In genomic region chr4:22850630-22851029, GRCh38 we compare ENCODE assay signal across 20 cellular contexts.
DNase-seq lines count a peak whose midpoint lies in the region; ATAC-seq, FAIRE-seq and TF ChIP-seq lines count a peak whose summit lies in the region.
"Had no signal": no experiment of that assay in that cellular context is flagged by ENCODE, and none has a peak within 500 bp of the region (broad histone marks: within the 10 kb centered on the region; RNA-seq: fewer than 3 reads in every experiment).

No MANE protein-coding gene starts in this region.

- H3K4me1 ChIP-seq in small intestine (ENCODE audit: control insufficient read depth in 2 of 2, insufficient read depth in 1 of 2, low read depth in 1 of 2, low read length in 1 of 2): no peaks in the 10 kb centered on the region
- H3K4me1 ChIP-seq: psoas muscle had no signal

- intact Hi-C loops in lower leg skin (cut with DNase I; ENCODE audit: low total_unique reads): no loop called here

- no peak for TF ChIP-seq POLR2A in lower leg skin (IDR thresholded peaks at IDR 0.05)

- no peak for FAIRE-seq in small intestine (lab: Jason Lieb, UNC)

- H3K27ac ChIP-seq in small intestine (ENCODE audit: low read depth in 1 of 2, low read length in 1 of 2): no peak overlapping the region
- H3K27ac ChIP-seq: psoas muscle had no signal

- H3K4me3 ChIP-seq in small intestine (ENCODE audit: low read depth in 1 of 2, low read length in 2 of 2): no peak overlapping the region
- no peak overlapping the region for H3K4me3 ChIP-seq in lower leg skin (ENCODE audit: low read depth, poor library complexity, severe bottlenecking)
- H3K4me3 ChIP-seq: MG63, psoas muscle had no signal

- H3K27me3 ChIP-seq in small intestine (ENCODE audit: control insufficient read depth in 2 of 2, insufficient read depth in 2 of 2, low read length in 2 of 2): no peaks in the 10 kb centered on the region
- H3K27me3 ChIP-seq: MG63 had no signal

- 15 to 35% (median 29%) methylated on average over 2 of the region's 2 CpGs for WGBS in small intestine, 3 donors
- 32 to 38% methylated on average over 2 of the region's 2 CpGs for WGBS in lower leg skin, 2 donors

- peak; percentile 13 for DNase-seq in NCI-H69 (lab: John Stamatoyannopoulos, UW)
- no peak for DNase-seq in stimulated activated CD4-positive, alpha-beta T cell treated with anti-CD3 and anti-CD28 coated beads, Interleukin-4, amount 100 ng/mL, for 4 hours
- no peak for DNase-seq in small intestine
- DNase-seq in AG08395 (ENCODE audit: low spot score): no peak
- DNase-seq in lower leg skin (ENCODE audit: low spot score in 2 of 2): no peak
- DNase-seq: ACHN; activated CD4-positive, alpha-beta memory T cell treated with anti-CD3 and anti-CD28 coated beads for 36 hours; activated naive CD8-positive, alpha-beta T cell treated with anti-CD3 and anti-CD28 coated beads for 36 hours; activated T-cell treated with anti-CD3 and anti-CD28 coated beads, Interleukin-2, amount 50 U/mL, for 72 hours; CD4-positive, alpha-beta T cell; cortex of kidney; MG63; NCI-H2107; nephron progenitor cell; psoas muscle; stimulated activated CD4-positive, alpha-beta T cell treated with anti-CD3 and anti-CD28 coated beads, Interleukin-12 subunit alpha, Interleukin-12 subunit beta, amount 100 ng/mL, for 4 hours; T-helper 1 cell had no signal

- H3K36me3 ChIP-seq in small intestine (ENCODE audit: control insufficient read depth in 2 of 2, insufficient read depth in 2 of 2, low read length in 2 of 2): no peaks in the 10 kb centered on the region
- H3K36me3 ChIP-seq: MG63 had no signal

- H3K9me3 ChIP-seq in small intestine (ENCODE audit: control insufficient read depth, low read depth): no peaks in the 10 kb centered on the region
- H3K9me3 ChIP-seq: MG63, psoas muscle had no signal

- no peak for TF ChIP-seq CTCF in lower leg skin (IDR thresholded peaks at IDR 0.05)

- peak; percentile 72 for ATAC-seq in GM18498 (IDR thresholded peaks at IDR 0.05; ENCODE audit: unreplicated experiment)
- ATAC-seq in GM21360 (IDR thresholded peaks at IDR 0.05; ENCODE audit: unreplicated experiment): peak; percentile 96
- ATAC-seq in HG02981 (IDR thresholded peaks at IDR 0.05; ENCODE audit: unreplicated experiment): peak; percentile 74
- ATAC-seq: activated T-cell treated with anti-CD3 and anti-CD28 coated beads, Interleukin-2, amount 50 U/mL, for 72 hours; psoas muscle had no signal
